In the genomic region with DNA sequence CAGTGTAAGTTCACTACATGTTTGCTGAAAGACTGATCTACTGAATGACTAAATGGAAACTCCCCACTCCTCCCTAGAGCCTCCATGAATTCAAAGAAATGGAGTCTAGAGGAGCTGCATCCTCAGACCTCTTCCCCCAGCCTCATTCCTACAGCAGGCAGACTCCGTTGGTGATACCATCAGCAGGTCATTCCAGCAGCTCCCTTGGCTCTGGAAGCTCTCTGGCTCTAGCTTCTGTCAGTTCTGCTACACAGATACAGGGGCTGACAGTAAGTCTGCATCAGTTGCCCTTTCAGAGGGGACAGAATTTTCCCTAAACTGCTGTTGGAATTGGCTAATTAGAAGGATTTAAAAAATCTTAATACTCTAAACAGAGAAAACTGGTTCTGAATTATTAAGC, we compare ENCODE assay signal across 35 cellular contexts. TPM values are rescaled to one million over a fixed set of nuclear protein-coding genes. Genes with fewer than 3 reads are reported as not detected.
"Had no signal": no experiment of that assay in that cellular context is flagged by ENCODE, and none has a peak within 500 bp of the region (broad histone marks: within the 10 kb centered on the region; RNA-seq: fewer than 3 reads in every experiment).

No MANE protein-coding gene starts in this region.

- H3K4me3 Mint-ChIP-seq: activated CD4-positive, alpha-beta memory T cell treated with anti-CD3 and anti-CD28 coated beads, Interleukin-2, amount 10 ng/mL, durations not matched to agents 7 days and 5 days; activated CD8-positive, alpha-beta memory T cell treated with anti-CD3 and anti-CD28 coated beads, Interleukin-2, amount 10 ng/mL, durations not matched to agents 7 days and 5 days; activated naive CD4-positive, alpha-beta T cell treated with anti-CD3 and anti-CD28 coated beads, Interleukin-2, amount 50 U/mL, for 24 hours; activated naive CD8-positive, alpha-beta T cell treated with anti-CD3 and anti-CD28 coated beads, Interleukin-2, amount 10 ng/mL, durations not matched to agents 7 days and 5 days; central memory CD8-positive, alpha-beta T cell had no signal

- H3K27ac Mint-ChIP-seq: activated CD4-positive, alpha-beta memory T cell treated with anti-CD3 and anti-CD28 coated beads, Interleukin-2, amount 10 ng/mL, durations not matched to agents 7 days and 5 days; activated CD8-positive, alpha-beta memory T cell treated with anti-CD3 and anti-CD28 coated beads, Interleukin-2, amount 10 ng/mL, durations not matched to agents 7 days and 5 days; activated naive CD4-positive, alpha-beta T cell treated with anti-CD3 and anti-CD28 coated beads, Interleukin-2, amount 50 U/mL, for 24 hours; activated naive CD8-positive, alpha-beta T cell treated with anti-CD3 and anti-CD28 coated beads, Interleukin-2, amount 10 ng/mL, durations not matched to agents 7 days and 5 days; activated T-helper 2 cell treated with anti-CD3 and anti-CD28 coated beads, Interferon-gamma antibody, Interleukin-2, Interleukin-4, amounts not matched to agents 10 μg/mL and 5 μg/mL and 100 μg/mL, durations not matched to agents 14 hours and 24 hours and 36 hours had no signal

- H3K36me3 Mint-ChIP-seq: activated CD8-positive, alpha-beta memory T cell treated with anti-CD3 and anti-CD28 coated beads, Interleukin-2, amount 10 ng/mL, durations not matched to agents 7 days and 5 days had no signal

- H3K27me3 ChIP-seq: ascending aorta, cardiac muscle cell, SJCRH30 had no signal

- H3K9me3 ChIP-seq: ascending aorta, SJCRH30 had no signal

- DNase-seq: activated CD4-positive, alpha-beta memory T cell treated with anti-CD3 and anti-CD28 coated beads, Interleukin-2, amount 10 ng/mL, durations not matched to agents 7 days and 5 days; activated CD4-positive, alpha-beta T cell treated with anti-CD3 and anti-CD28 coated beads for 1 hour; activated CD4-positive, alpha-beta T cell treated with anti-CD3 and anti-CD28 coated beads for 48 hours; activated CD4-positive, CD25-positive, alpha-beta regulatory T cell; activated CD8-positive, alpha-beta memory T cell treated with anti-CD3 and anti-CD28 coated beads for 24 hours; activated CD8-positive, alpha-beta memory T cell treated with anti-CD3 and anti-CD28 coated beads, Interleukin-2, amount 10 ng/mL, durations not matched to agents 7 days and 5 days; activated CD8-positive, alpha-beta memory T cell treated with anti-CD3 and anti-CD28 coated beads, Interleukin-2, amount 50 U/mL, for 48 hours; activated gamma-delta T cell; activated naive CD4-positive, alpha-beta T cell treated with Interleukin-2 at 50 U/mL for 16 hours; activated naive CD8-positive, alpha-beta T cell treated with anti-CD3 and anti-CD28 coated beads, Interleukin-2, amount 10 ng/mL, durations not matched to agents 7 days and 5 days; amygdala; NCI-H1092 treated with DMSO at 0.1 percent for 48 hours; NCI-H146; NCI-H187; NCI-H2029 treated with DMSO at 0.1 percent for 48 hours; NCI-H2107; NCI-H2171 treated with DMSO at 0.1 percent for 48 hours; NCI-H2227 treated with DMSO at 0.1 percent for 48 hours; NCI-H524 treated with DMSO at 0.1 percent for 48 hours; SHP77; SJCRH30; SW 1271; T-helper 1 cell; T1000; WERI-Rb-1 had no signal

- H3K27ac ChIP-seq: ascending aorta, cardiac muscle cell, SJCRH30, WERI-Rb-1 had no signal

- H3K9me3 Mint-ChIP-seq: activated CD4-positive, alpha-beta memory T cell treated with anti-CD3 and anti-CD28 coated beads, Interleukin-2, amount 10 ng/mL, durations not matched to agents 7 days and 5 days; activated naive CD4-positive, alpha-beta T cell treated with anti-CD3 and anti-CD28 coated beads, Interleukin-2, amount 50 U/mL, for 24 hours; activated naive CD8-positive, alpha-beta T cell treated with anti-CD3 and anti-CD28 coated beads, Interleukin-2, amount 10 ng/mL, durations not matched to agents 7 days and 5 days; activated T-helper 2 cell treated with anti-CD3 and anti-CD28 coated beads, Interferon-gamma antibody, Interleukin-2, Interleukin-4, amounts not matched to agents 10 μg/mL and 5 μg/mL and 100 μg/mL, durations not matched to agents 14 hours and 24 hours and 36 hours; central memory CD8-positive, alpha-beta T cell had no signal

- ATAC-seq: activated CD8-positive, alpha-beta memory T cell treated with anti-CD3 and anti-CD28 coated beads, Interleukin-2, amount 10 ng/mL, durations not matched to agents 7 days and 5 days; K562; Panc1 had no signal

- H3K4me3 ChIP-seq: ascending aorta, cardiac muscle cell, K562, SJCRH30 had no signal

- H3K27me3 Mint-ChIP-seq: activated CD4-positive, alpha-beta memory T cell treated with anti-CD3 and anti-CD28 coated beads, Interleukin-2, amount 10 ng/mL, durations not matched to agents 7 days and 5 days; activated CD8-positive, alpha-beta memory T cell treated with anti-CD3 and anti-CD28 coated beads, Interleukin-2, amount 10 ng/mL, durations not matched to agents 7 days and 5 days; activated naive CD4-positive, alpha-beta T cell treated with anti-CD3 and anti-CD28 coated beads, Interleukin-2, amount 50 U/mL, for 24 hours; activated naive CD8-positive, alpha-beta T cell treated with anti-CD3 and anti-CD28 coated beads, Interleukin-2, amount 10 ng/mL, durations not matched to agents 7 days and 5 days; central memory CD8-positive, alpha-beta T cell had no signal

- H3K4me1 ChIP-seq: ascending aorta, SJCRH30 had no signal

- H3K36me3 ChIP-seq: ascending aorta, cardiac muscle cell, SJCRH30, WERI-Rb-1 had no signal

RNA-seq across cellular contexts. Expression of gene DMRTA2, which starts 31.7 kb away (rescaled TPM):
- total RNA-seq: activated CD4-positive, alpha-beta memory T cell treated with anti-CD3 and anti-CD28 coated beads, Interleukin-2, amount 10 ng/mL, durations not matched to agents 7 days and 5 days; activated naive CD8-positive, alpha-beta T cell treated with anti-CD3 and anti-CD28 coated beads, Interleukin-2, amount 10 ng/mL, durations not matched to agents 7 days and 5 days; activated T-helper 2 cell treated with anti-CD3 and anti-CD28 coated beads, Interferon-gamma antibody, Interleukin-2, Interleukin-4, amounts not matched to agents 10 μg/mL and 5 μg/mL and 100 μg/mL, durations not matched to agents 14 hours and 24 hours and 36 hours; ascending aorta; chondrocyte; K562; T-helper 2 cell treated with Interferon-gamma antibody and Interleukin-4, amounts not matched to agents 100 ng/mL and 5 ng/mL, for 36 hours had no signal
- polyA plus RNA-seq: adipose tissue, cardiac muscle cell, K562 had no signal
